Comparison of ENCODE assay signal across 12 cellular contexts in the genomic region with DNA sequence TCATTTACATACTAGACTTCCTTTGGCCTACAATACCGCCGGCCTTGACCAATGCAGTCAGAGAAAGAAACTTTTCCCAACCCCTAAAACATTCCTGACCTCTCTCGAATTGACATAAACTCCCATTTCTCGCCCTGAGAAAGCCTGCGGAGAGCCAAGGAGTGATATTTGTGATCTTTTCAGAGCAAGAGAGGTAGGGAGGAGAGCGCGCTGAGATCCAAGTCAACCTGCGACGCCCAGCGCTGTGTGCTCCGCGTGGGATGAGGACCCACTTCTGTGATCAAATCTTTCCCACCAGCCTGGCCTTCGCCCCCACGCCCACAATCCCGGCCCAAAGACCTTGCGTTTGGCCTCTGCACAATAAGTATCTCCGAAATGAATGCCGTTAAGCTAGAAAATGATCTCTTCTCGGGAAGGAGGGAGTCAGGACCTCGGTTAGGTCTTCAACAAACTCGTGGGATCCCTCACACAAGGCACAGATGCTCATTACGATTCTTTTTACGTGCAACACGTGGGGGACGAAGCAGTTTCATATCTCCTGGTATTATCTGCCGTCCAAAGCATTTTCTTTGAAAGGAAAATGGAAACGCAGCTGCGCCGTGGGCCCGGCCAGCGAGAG. TPM values are rescaled to one million over a fixed set of nuclear protein-coding genes. Genes with fewer than 3 reads are reported as not detected.
A peak's percentile ranks its signal among the peaks of the same experiment; 100 is the strongest.
DNase-seq lines count a peak whose midpoint lies in the region; ATAC-seq and TF ChIP-seq lines count a peak whose summit lies in the region.
"Had no signal": no experiment of that assay in that cellular context is flagged by ENCODE, and none has a peak within 500 bp of the region (broad histone marks: within the 10 kb centered on the region; RNA-seq: fewer than 3 reads in every experiment).

No MANE protein-coding gene starts in this region.

- no peak overlapping the region for H3K27ac Mint-ChIP-seq in activated CD8-positive, alpha-beta T cell treated with anti-CD3 and anti-CD28 coated beads for 36 hours
- H3K27ac Mint-ChIP-seq: activated naive CD8-positive, alpha-beta T cell treated with anti-CD3 and anti-CD28 coated beads, Interleukin-2, amount 50 U/mL, for 24 hours had no signal

- WGBS in trophoblast cell (ENCODE audit: extremely low coverage, insufficient coverage, insufficient read length), result no CpG with 5 or more reads among the region's 31 CpGs
- 51% methylated on average over 31 of the region's 31 CpGs for WGBS in urinary bladder

- no peak overlapping the region for H4K8ac ChIP-seq in trophoblast cell (ENCODE audit: low read depth, low read length)

- no peak overlapping the region for H3K4ac ChIP-seq in trophoblast cell (ENCODE audit: low read depth, low read length)

- no peak overlapping the region for H2BK120ac ChIP-seq in trophoblast cell (ENCODE audit: insufficient read depth, low read length, poor library complexity)

- H3K4me3 ChIP-seq in left ventricle myocardium inferior (peak overlapping the region; percentile 70), iPS-15b (ENCODE audit: low read depth, low read length) (peak overlapping the region; percentile 48), trophoblast cell (ENCODE audit: low read depth, low read length) (no peak overlapping the region), urinary bladder (ENCODE audit: low read depth, low read length) (peak overlapping the region; percentile 54)
- H3K4me3 ChIP-seq: mucosa of descending colon had no signal

- no peak overlapping the region for H3K23ac ChIP-seq in trophoblast cell (ENCODE audit: low read length)

- H3K36me3 ChIP-seq in left ventricle myocardium inferior (no peaks in the 10 kb centered on the region), iPS-15b (ENCODE audit: control insufficient read depth, insufficient read depth, low read length) (no peaks in the 10 kb centered on the region), trophoblast cell (ENCODE audit: control insufficient read depth in 1 of 2, insufficient read depth in 2 of 2, low read length in 2 of 2) (no peaks in the 10 kb centered on the region), urinary bladder (ENCODE audit: insufficient read depth) (no peaks in the 10 kb centered on the region)

- no peak overlapping the region for H2BK5ac ChIP-seq in trophoblast cell (ENCODE audit: low read depth, low read length, poor library complexity)

- H2AFZ ChIP-seq in trophoblast cell (ENCODE audit: insufficient read depth, low read length, poor library complexity), result no peak overlapping the region

- H2AK5ac ChIP-seq in trophoblast cell (ENCODE audit: low read length), result no peak overlapping the region

- no peaks in the 10 kb centered on the region for H3K79me2 ChIP-seq in trophoblast cell (ENCODE audit: control insufficient read depth, insufficient read depth, low read length, poor library complexity)

- POLR2A ChIA-PET in activated CD8-positive, alpha-beta T cell treated with anti-CD3 and anti-CD28 coated beads for 36 hours (lab: Charles Lee), result no interaction called here

- no peak overlapping the region for H3K14ac ChIP-seq in trophoblast cell (ENCODE audit: low read length)

- no peak overlapping the region for H4K12ac ChIP-seq in trophoblast cell (ENCODE audit: low read depth, low read length)

- H3K79me1 ChIP-seq in trophoblast cell (ENCODE audit: low read length), result no peaks in the 10 kb centered on the region

- DNase-seq in left ventricle myocardium inferior (no peak), Right ventricle myocardium superior (no peak), trophoblast cell (no peak)
- no peak for DNase-seq in activated CD8-positive, alpha-beta T cell treated with anti-CD3 and anti-CD28 coated beads for 36 hours
- DNase-seq: ACHN; activated naive CD8-positive, alpha-beta T cell treated with anti-CD3 and anti-CD28 coated beads, Interleukin-2, amount 50 U/mL, for 24 hours; NCI-H1092 treated with DMSO at 0.1 percent for 48 hours had no signal

- H3K27ac ChIP-seq in left ventricle myocardium inferior (replicated peaks), result no peak overlapping the region
- no peak overlapping the region for H3K27ac ChIP-seq in trophoblast cell (ENCODE audit: low read depth, low read length)
- no peak overlapping the region for H3K27ac ChIP-seq in urinary bladder (ENCODE audit: low read depth)

- ATAC-seq in Right ventricle myocardium superior (ENCODE audit: poor library complexity) (no peak), HG02840 (IDR thresholded peaks at IDR 0.05; ENCODE audit: low FRiP score, unreplicated experiment) (no peak), HG03196 (IDR thresholded peaks at IDR 0.05; ENCODE audit: unreplicated experiment) (no peak)
- ATAC-seq in activated CD8-positive, alpha-beta T cell treated with anti-CD3 and anti-CD28 coated beads for 36 hours, result no peak
- ATAC-seq: activated naive CD8-positive, alpha-beta T cell treated with anti-CD3 and anti-CD28 coated beads, Interleukin-2, amount 50 U/mL, for 24 hours had no signal

- no peak overlapping the region for H3K9ac ChIP-seq in iPS-15b (ENCODE audit: low read depth, low read length)
- H3K9ac ChIP-seq in trophoblast cell (ENCODE audit: low read length), result no peak overlapping the region

- no peaks in the 10 kb centered on the region for H3K9me3 Mint-ChIP-seq in activated CD8-positive, alpha-beta T cell treated with anti-CD3 and anti-CD28 coated beads for 36 hours
- H3K9me3 Mint-ChIP-seq: activated naive CD8-positive, alpha-beta T cell treated with anti-CD3 and anti-CD28 coated beads, Interleukin-2, amount 50 U/mL, for 24 hours had no signal

- no peak for TF ChIP-seq CTCF in left ventricle myocardium inferior (IDR thresholded peaks at IDR 0.05; ENCODE audit: borderline replicate concordance)
- no peak for TF ChIP-seq CTCF in activated CD8-positive, alpha-beta T cell treated with anti-CD3 and anti-CD28 coated beads for 36 hours (IDR thresholded peaks at IDR 0.05)

- CTCF ChIA-PET in activated CD8-positive, alpha-beta T cell treated with anti-CD3 and anti-CD28 coated beads for 36 hours (lab: Charles Lee), result no interaction called here

- H3K18ac ChIP-seq in trophoblast cell (ENCODE audit: low read length), result no peak overlapping the region

- no peak overlapping the region for H2BK12ac ChIP-seq in trophoblast cell (ENCODE audit: low read length)

- H4K91ac ChIP-seq in trophoblast cell (ENCODE audit: low read depth, low read length), result no peak overlapping the region

- H3K27me3 Mint-ChIP-seq in activated CD8-positive, alpha-beta T cell treated with anti-CD3 and anti-CD28 coated beads for 36 hours, result peaks cover 56% of the 10 kb centered on the region

- H3K4me2 ChIP-seq in trophoblast cell (ENCODE audit: low read length), result peak overlapping the region; percentile 85

- H3K4me3 Mint-ChIP-seq in activated CD8-positive, alpha-beta T cell treated with anti-CD3 and anti-CD28 coated beads for 36 hours, result no peak overlapping the region
- H3K4me3 Mint-ChIP-seq: activated naive CD8-positive, alpha-beta T cell treated with anti-CD3 and anti-CD28 coated beads, Interleukin-2, amount 50 U/mL, for 24 hours had no signal

- peaks cover 4% of the 10 kb centered on the region for H3K4me1 Mint-ChIP-seq in activated CD8-positive, alpha-beta T cell treated with anti-CD3 and anti-CD28 coated beads for 36 hours (ENCODE audit: low read depth)
- H3K4me1 Mint-ChIP-seq: activated naive CD8-positive, alpha-beta T cell treated with anti-CD3 and anti-CD28 coated beads, Interleukin-2, amount 50 U/mL, for 24 hours had no signal

- H3K4me1 ChIP-seq in left ventricle myocardium inferior, result peaks cover 28% of the 10 kb centered on the region
- peaks cover 18% of the 10 kb centered on the region for H3K4me1 ChIP-seq in iPS-15b (ENCODE audit: control insufficient read depth, insufficient read depth, low read length)
- H3K4me1 ChIP-seq in trophoblast cell (ENCODE audit: control insufficient read depth in 1 of 2, insufficient read depth in 2 of 2, low read length in 2 of 2), result peaks cover 15 to 17% of the 10 kb centered on the region in 2 experiments
- H3K4me1 ChIP-seq in urinary bladder (ENCODE audit: insufficient read depth), result peaks cover 3% of the 10 kb centered on the region

- intact Hi-C loops in left ventricle myocardium inferior (cut with micrococcal nuclease) (no loop called here), Right ventricle myocardium superior (cut with DNase I) (loop anchor here (10.0 kb wide), 1 partner anchor 218 kb away; no protein-coding TSS in a partner anchor)
- intact Hi-C loops in activated CD8-positive, alpha-beta T cell treated with anti-CD3 and anti-CD28 coated beads for 36 hours (cut with micrococcal nuclease), result no loop called here

- H3K36me3 Mint-ChIP-seq in activated CD8-positive, alpha-beta T cell treated with anti-CD3 and anti-CD28 coated beads for 36 hours (ENCODE audit: low read depth), result no peaks in the 10 kb centered on the region

- H3K27me3 ChIP-seq in left ventricle myocardium inferior (ENCODE audit: low read depth) (peaks cover 85% of the 10 kb centered on the region), iPS-15b (ENCODE audit: control insufficient read depth, insufficient read depth, low read length) (peaks cover 69% of the 10 kb centered on the region), trophoblast cell (ENCODE audit: insufficient read depth, low read length) (peaks cover 44% of the 10 kb centered on the region)

- H3K9me3 ChIP-seq in left ventricle myocardium inferior (replicated peaks) (no peaks in the 10 kb centered on the region), iPS-15b (ENCODE audit: control insufficient read depth, insufficient read depth, low read length) (no peaks in the 10 kb centered on the region), trophoblast cell (ENCODE audit: insufficient read depth, low read depth, low read length) (peaks cover 9% of the 10 kb centered on the region)
- H3K9me3 ChIP-seq: mucosa of descending colon had no signal

RNA-seq across cellular contexts. Expression of a gene that starts 6.3 kb away (rescaled TPM):
- total RNA-seq in left ventricle myocardium inferior, result 2.5 TPM
- total RNA-seq in Right ventricle myocardium superior, result 1.7 TPM
- polyA plus RNA-seq in trophoblast cell (2013), result 0.07 and 0.12 TPM in 2 replicates
- 7.1 TPM for total RNA-seq in urinary bladder
- 1.0 TPM for polyA plus RNA-seq in urinary bladder
- total RNA-seq in activated CD8-positive, alpha-beta T cell treated with anti-CD3 and anti-CD28 coated beads for 36 hours, result not detected
